Comparison of ENCODE assay signal across 29 cellular contexts in the genomic region with DNA sequence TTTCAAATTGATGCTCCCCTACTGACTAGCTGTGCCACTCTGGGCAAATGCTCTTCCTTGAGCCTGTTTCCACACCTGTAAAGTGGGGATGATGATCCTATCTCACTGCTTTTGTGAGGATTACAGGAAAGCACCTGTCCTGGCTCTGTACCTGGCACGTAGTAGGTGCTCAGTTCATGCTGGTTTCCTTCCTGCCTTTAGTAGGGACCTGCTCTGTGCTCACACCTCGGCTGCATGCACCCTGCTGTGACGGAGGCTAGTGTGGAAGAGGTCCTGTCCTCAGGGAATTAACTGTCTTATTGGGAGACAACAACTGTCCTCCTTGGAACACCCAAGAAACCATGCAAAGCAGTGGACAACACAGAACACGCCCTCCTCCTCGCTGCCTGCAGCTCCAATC.
DNase-seq lines count a peak whose midpoint lies in the region; ATAC-seq and TF ChIP-seq lines count a peak whose summit lies in the region.
"Had no signal": no experiment of that assay in that cellular context is flagged by ENCODE, and none has a peak within 500 bp of the region (broad histone marks: within the 10 kb centered on the region; RNA-seq: fewer than 3 reads in every experiment).

No MANE protein-coding gene starts in this region.

- H3K27ac Mint-ChIP-seq in T-helper 1 cell treated with Interleukin-12 subunit alpha and Interleukin-12 subunit beta and Interleukin-4 antibody, amounts not matched to agents 30 μg/mL and 1 μg/mL, for 36 hours = peak overlapping the region; percentile 6
- peak overlapping the region in 2 of 3 donors; percentile 80 to 89 for H3K27ac Mint-ChIP-seq in IgD-negative memory B cell
- peak overlapping the region in 4 of 6 donors; percentile 45 to 71 (median 56) for H3K27ac Mint-ChIP-seq in immature natural killer cell
- H3K27ac Mint-ChIP-seq in stimulated activated memory B cell treated with anti-CD40 and anti-IgM and Interleukin-4, amounts not matched to agents 10 μg/mL and 1 μg/mL and 100 μg/mL, for 72 hours = peak overlapping the region; percentile 42
- H3K27ac Mint-ChIP-seq: HFFc6 had no signal

- peaks cover 55% of the 10 kb centered on the region for H3K36me3 Mint-ChIP-seq in T-helper 1 cell treated with Interleukin-12 subunit alpha and Interleukin-12 subunit beta and Interleukin-4 antibody, amounts not matched to agents 30 μg/mL and 1 μg/mL, for 36 hours (ENCODE audit: low read depth)
- no peaks in the 10 kb centered on the region for H3K36me3 Mint-ChIP-seq in IgD-negative memory B cell
- H3K36me3 Mint-ChIP-seq in immature natural killer cell = peaks cover 19 to 45% (median 31%) of the 10 kb centered on the region in 3 donors
- peaks cover 66% of the 10 kb centered on the region for H3K36me3 Mint-ChIP-seq in stimulated activated memory B cell treated with anti-CD40 and anti-IgM and Interleukin-4, amounts not matched to agents 10 μg/mL and 1 μg/mL and 100 μg/mL, for 72 hours

- H3K9me3 Mint-ChIP-seq in T-helper 1 cell treated with Interleukin-12 subunit alpha and Interleukin-12 subunit beta and Interleukin-4 antibody, amounts not matched to agents 30 μg/mL and 1 μg/mL, for 36 hours = no peaks in the 10 kb centered on the region
- H3K9me3 Mint-ChIP-seq in IgD-negative memory B cell (no peaks in the 10 kb centered on the region), immature natural killer cell (no peaks in the 10 kb centered on the region)
- H3K9me3 Mint-ChIP-seq in stimulated activated memory B cell treated with anti-CD40 and anti-IgM and Interleukin-4, amounts not matched to agents 10 μg/mL and 1 μg/mL and 100 μg/mL, for 72 hours = no peaks in the 10 kb centered on the region
- H3K9me3 Mint-ChIP-seq: activated CD4-positive, alpha-beta T cell treated with anti-CD3 and anti-CD28 coated beads, Interleukin-2, amount 10 ng/mL, durations not matched to agents 24 days and 14 days; HFFc6; nephron progenitor cell had no signal

- H3K27me3 Mint-ChIP-seq in T-helper 1 cell treated with Interleukin-12 subunit alpha and Interleukin-12 subunit beta and Interleukin-4 antibody, amounts not matched to agents 30 μg/mL and 1 μg/mL, for 36 hours (ENCODE audit: low read depth) = no peaks in the 10 kb centered on the region
- H3K27me3 Mint-ChIP-seq in IgD-negative memory B cell (no peaks in the 10 kb centered on the region), immature natural killer cell (ENCODE audit: low read depth in 3 of 3) (peaks cover 0 to 13% (median 4%) of the 10 kb centered on the region in 3 donors)
- H3K27me3 Mint-ChIP-seq in stimulated activated memory B cell treated with anti-CD40 and anti-IgM and Interleukin-4, amounts not matched to agents 10 μg/mL and 1 μg/mL and 100 μg/mL, for 72 hours = no peaks in the 10 kb centered on the region
- H3K27me3 Mint-ChIP-seq: activated CD4-positive, alpha-beta T cell treated with anti-CD3 and anti-CD28 coated beads, Interleukin-2, amount 10 ng/mL, durations not matched to agents 24 days and 14 days had no signal

- no peak overlapping the region for H3K4me3 Mint-ChIP-seq in T-helper 1 cell treated with Interleukin-12 subunit alpha and Interleukin-12 subunit beta and Interleukin-4 antibody, amounts not matched to agents 30 μg/mL and 1 μg/mL, for 36 hours
- H3K4me3 Mint-ChIP-seq in IgD-negative memory B cell (no peak overlapping the region), immature natural killer cell (no peak overlapping the region)
- no peak overlapping the region for H3K4me3 Mint-ChIP-seq in stimulated activated memory B cell treated with anti-CD40 and anti-IgM and Interleukin-4, amounts not matched to agents 10 μg/mL and 1 μg/mL and 100 μg/mL, for 72 hours
- H3K4me3 Mint-ChIP-seq: activated CD4-positive, alpha-beta T cell treated with anti-CD3 and anti-CD28 coated beads, Interleukin-2, amount 10 ng/mL, durations not matched to agents 24 days and 14 days; HFFc6; nephron progenitor cell had no signal

- H3K4me3 ChIP-seq in foreskin fibroblast (ENCODE audit: low read depth in 1 of 2, low read length in 2 of 2) = no peak overlapping the region
- H3K4me3 ChIP-seq: breast epithelium, dorsolateral prefrontal cortex, gastroesophageal sphincter, hepatocyte, lung, mucosa of descending colon, pancreas, SJCRH30, transverse colon had no signal

- DNase-seq in T-helper 1 cell = no peak
- no peak for DNase-seq in immature natural killer cell
- DNase-seq in foreskin melanocyte = no peak
- DNase-seq in HUDEP-2 (lab: John Stamatoyannopoulos, UW; ENCODE audit: unreplicated experiment in 76 of 76) = no peak
- no peak for DNase-seq in foreskin fibroblast
- DNase-seq: activated CD4-positive, alpha-beta T cell treated with anti-CD3 and anti-CD28 coated beads, Interleukin-2, amount 10 ng/mL, durations not matched to agents 24 days and 14 days; activated T-cell treated with anti-CD3 and anti-CD28 coated beads, Interleukin-2, amount 50 U/mL, for 48 hours; amniotic stem cell; dorsolateral prefrontal cortex; GOT3; HFFc6; mucosa of descending colon; NCI-H1048; NCI-H1694 treated with DMSO at 0.1 percent for 48 hours; NCI-H446; NCI-H774; nephron progenitor cell; pancreas; SJCRH30; stimulated activated CD4-positive, alpha-beta T cell treated with anti-CD3 and anti-CD28 coated beads, Interleukin-2, amount 100 ng/mL, for 24 hours; SW 1271; transverse colon had no signal

- peaks cover 3% of the 10 kb centered on the region for H3K4me1 Mint-ChIP-seq in T-helper 1 cell treated with Interleukin-12 subunit alpha and Interleukin-12 subunit beta and Interleukin-4 antibody, amounts not matched to agents 30 μg/mL and 1 μg/mL, for 36 hours (ENCODE audit: low read depth)
- peaks cover 15 to 21% (median 17%) of the 10 kb centered on the region in 3 donors for H3K4me1 Mint-ChIP-seq in IgD-negative memory B cell
- H3K4me1 Mint-ChIP-seq in immature natural killer cell = peaks cover 4 to 6% of the 10 kb centered on the region in 2 donors
- H3K4me1 Mint-ChIP-seq in stimulated activated memory B cell treated with anti-CD40 and anti-IgM and Interleukin-4, amounts not matched to agents 10 μg/mL and 1 μg/mL and 100 μg/mL, for 72 hours = peaks cover 44% of the 10 kb centered on the region
- H3K4me1 Mint-ChIP-seq: activated CD4-positive, alpha-beta T cell treated with anti-CD3 and anti-CD28 coated beads, Interleukin-2, amount 10 ng/mL, durations not matched to agents 24 days and 14 days; nephron progenitor cell had no signal

- no peak for ATAC-seq in stimulated activated memory B cell treated with anti-CD40 and anti-IgM and Interleukin-4, amounts not matched to agents 10 μg/mL and 1 μg/mL and 100 μg/mL, for 72 hours
- ATAC-seq: gastroesophageal sphincter, mucosa of descending colon, pancreas had no signal

- no peak for TF ChIP-seq CTCF in foreskin fibroblast (IDR thresholded peaks at IDR 0.05; ENCODE audit: low read depth, low read length)

Comparison
In these comparisons a context has a peak if more than half of its experiments do, and no peak if none do; other contexts are left out.
1. H3K27ac Mint-ChIP-seq: peak in every context shown above with its lines; median percentile 84 in IgD-negative memory B cell; 56 in immature natural killer cell; 42 in stimulated activated memory B cell treated with anti-CD40 and anti-IgM and Interleukin-4, amounts not matched to agents 10 μg/mL and 1 μg/mL and 100 μg/mL, for 72 hours; 6 in T-helper 1 cell treated with Interleukin-12 subunit alpha and Interleukin-12 subunit beta and Interleukin-4 antibody, amounts not matched to agents 30 μg/mL and 1 μg/mL, for 36 hours.